ENCODE assay signal across 13 cellular contexts in genomic region chr15:56950979-56951378, GRCh38. TPM values are rescaled to one million over a fixed set of nuclear protein-coding genes. Genes with fewer than 3 reads are reported as not detected.
DNase-seq lines count a peak whose midpoint lies in the region; ATAC-seq and TF ChIP-seq lines count a peak whose summit lies in the region.
"Had no signal": no experiment of that assay in that cellular context is flagged by ENCODE, and none has a peak within 500 bp of the region (broad histone marks: within the 10 kb centered on the region; RNA-seq: fewer than 3 reads in every experiment).

No MANE protein-coding gene starts in this region.

- peak; percentile 85 for ATAC-seq in GM19025 (IDR thresholded peaks at IDR 0.05; ENCODE audit: low read depth, unreplicated experiment)
- peak; percentile 94 for ATAC-seq in GM21717 (IDR thresholded peaks at IDR 0.05; ENCODE audit: unreplicated experiment)
- ATAC-seq in HG03159 (IDR thresholded peaks at IDR 0.05; ENCODE audit: unreplicated experiment), result peak; percentile 81
- no peak for ATAC-seq in activated CD4-positive, CD25-positive, alpha-beta regulatory T cell treated with anti-CD3 and anti-CD28 coated beads, Interleukin-2, amount 50 U/mL, for 24 hours
- no peak for ATAC-seq in heart left ventricle
- ATAC-seq: mucosa of descending colon had no signal

- WGBS in heart left ventricle, 4 donors, result 97 to 99% (median 98%) methylated on average over 6 of the region's 6 CpGs

- DNase-seq in GM06990 (ENCODE audit: extremely low read depth, insufficient read length) (peak; percentile 56), D341Med (ENCODE audit: low spot score) (no peak), heart left ventricle (no peak), HCEC 1CT (no peak)
- DNase-seq: activated CD4-positive, alpha-beta T cell treated with anti-CD3 and anti-CD28 coated beads, Interleukin-2, amount 50 U/mL, for 4 hours; GOT3; mucosa of descending colon; NCI-H2081; stimulated activated CD4-positive, alpha-beta T cell treated with anti-CD3 and anti-CD28 coated beads, Interleukin-4, amount 100 ng/mL, for 1 hour had no signal

- H3K4me3 ChIP-seq in GM06990 (replicated peaks; ENCODE audit: low read depth, low read length), result no peak overlapping the region
- H3K4me3 ChIP-seq in heart left ventricle, result no peak overlapping the region
- H3K4me3 ChIP-seq: mucosa of descending colon had no signal

- H3K27me3 ChIP-seq in GM06990 (replicated peaks; ENCODE audit: control insufficient read depth, insufficient read depth, low read length), result no peaks in the 10 kb centered on the region
- H3K27me3 ChIP-seq in heart left ventricle, result no peaks in the 10 kb centered on the region

- peaks cover 0 to 29% (median 8%) of the 10 kb centered on the region in 12 donors for H3K4me1 ChIP-seq in heart left ventricle

- TF ChIP-seq CTCF in GM06990 (IDR thresholded peaks at IDR 0.05; ENCODE audit: insufficient read depth, low read length, poor library complexity, severe bottlenecking), result no peak
- no peak for TF ChIP-seq CTCF in heart left ventricle (IDR thresholded peaks at IDR 0.05)

- peaks cover 0 to 32% (median 2%) of the 10 kb centered on the region in 12 donors for H3K9me3 ChIP-seq in heart left ventricle

- intact Hi-C loops in heart left ventricle (cut with DNase I), result no loop called here

- no peak for TF ChIP-seq POLR2A in heart left ventricle (IDR thresholded peaks at IDR 0.05)

- H3K36me3 ChIP-seq in GM06990 (ENCODE audit: control insufficient read depth, insufficient read depth, low read length) (no peaks in the 10 kb centered on the region), heart left ventricle (peaks cover 0 to 2% (median 0%) of the 10 kb centered on the region in 9 donors)

- H3K27ac ChIP-seq in heart left ventricle, result no peak overlapping the region

RNA-seq across cellular contexts. Expression of gene TCF12, which starts 32.5 kb away (rescaled TPM):
- 10 to 100 TPM; 31.8 to 77.3 (median 46.8) TPM for total RNA-seq in heart left ventricle
- polyA plus RNA-seq in heart left ventricle, result 10 to 100 TPM in 1 of 2 donors, 1 to 10 TPM in 1; 6.5 to 21.1 TPM

Comparison
In these comparisons a context has a peak if more than half of its experiments do, and no peak if none do; other contexts are left out.
1. ATAC-seq: peak in GM19025 (single experiment), GM21717 (single experiment) and HG03159 (single experiment); none in activated CD4-positive, CD25-positive, alpha-beta regulatory T cell treated with anti-CD3 and anti-CD28 coated beads, Interleukin-2, amount 50 U/mL, for 24 hours (0 of 2) and heart left ventricle (0 of 4).